ENCODE assay signal across 8 cellular contexts in genomic region chr14:60090864-60091519, GRCh38. TPM values are rescaled to one million over a fixed set of nuclear protein-coding genes. Genes with fewer than 3 reads are reported as not detected.
DNase-seq lines count a peak whose midpoint lies in the region; ATAC-seq and TF ChIP-seq lines count a peak whose summit lies in the region.

No MANE protein-coding gene starts in this region.

- peak overlapping the region; percentile 88 to 98 (median 95) for H3K4me3 Mint-ChIP-seq in naive thymus-derived CD4-positive, alpha-beta T cell

- no peak for ATAC-seq in naive thymus-derived CD4-positive, alpha-beta T cell
- ATAC-seq in HG02973 (IDR thresholded peaks at IDR 0.05; ENCODE audit: unreplicated experiment) (no peak), GM18511 (IDR thresholded peaks at IDR 0.05; ENCODE audit: unreplicated experiment) (no peak)

- peaks cover 28 to 46% (median 41%) of the 10 kb centered on the region in 7 donors for H3K4me1 Mint-ChIP-seq in naive thymus-derived CD4-positive, alpha-beta T cell

- H3K9me3 Mint-ChIP-seq in naive thymus-derived CD4-positive, alpha-beta T cell, result peaks cover 0 to 2% (median 0%) of the 10 kb centered on the region in 11 donors

- DNase-seq in A172 (ENCODE audit: low spot score) (peak; percentile 43), NCI-H2227 treated with DMSO at 0.1 percent for 48 hours (lab: John Stamatoyannopoulos, UW) (peak; percentile 46), fibroblast of villous mesenchyme (ENCODE audit: low read depth) (peak; percentile 82)
- peak; percentile 41 for DNase-seq in activated T-cell treated with anti-CD3 and anti-CD28 coated beads, Interleukin-2, amount 50 U/mL, for 1 hour
- peak in 7 of 9 donors; percentile 7 to 36 (median 31) for DNase-seq in naive thymus-derived CD4-positive, alpha-beta T cell

- H3K27ac Mint-ChIP-seq in naive thymus-derived CD4-positive, alpha-beta T cell, result peak overlapping the region; percentile 90 to 99 (median 96)

- H3K4me1 ChIP-seq in naive thymus-derived CD4-positive, alpha-beta T cell (ENCODE audit: control insufficient read depth in 2 of 2, insufficient read depth in 2 of 2, low read length in 2 of 2), result peaks cover 14 to 16% of the 10 kb centered on the region in 2 donors

- peak overlapping the region; percentile 97 for H3K4me3 ChIP-seq in GM08714 (ENCODE audit: low read length)
- H3K4me3 ChIP-seq in fibroblast of villous mesenchyme (ENCODE audit: low read depth, low read length), result peak overlapping the region; percentile 96
- peak overlapping the region; percentile 94 for H3K4me3 ChIP-seq in naive thymus-derived CD4-positive, alpha-beta T cell (ENCODE audit: low read length)

- H3K36me3 ChIP-seq in naive thymus-derived CD4-positive, alpha-beta T cell (ENCODE audit: control insufficient read depth in 2 of 3, insufficient read depth in 3 of 3, low read length in 3 of 3), result no peaks in the 10 kb centered on the region

- intact Hi-C loops in naive thymus-derived CD4-positive, alpha-beta T cell (cut with micrococcal nuclease), result loop anchor here (1.0 to 5.0 kb wide), 12 partner anchors 27 to 1671 kb away; partner anchors contain the start of genes KIAA0586 (in 2 of the 2), SLC38A6 (in 2 of the 2), TIMM9 (in 2 of the 2) and TRMT5 (in 2 of the 2)

- H3K27me3 ChIP-seq in naive thymus-derived CD4-positive, alpha-beta T cell (ENCODE audit: control insufficient read depth in 2 of 2, insufficient read depth in 2 of 2, low read length in 2 of 2), result peaks cover 0 to 4% of the 10 kb centered on the region in 2 donors

- H3K27me3 Mint-ChIP-seq in naive thymus-derived CD4-positive, alpha-beta T cell, result peaks cover 0 to 5% (median 0%) of the 10 kb centered on the region in 5 donors

- no peak for TF ChIP-seq CTCF in fibroblast of villous mesenchyme (IDR thresholded peaks at IDR 0.05; ENCODE audit: insufficient read depth, low read depth, low read length)

- H3K36me3 Mint-ChIP-seq in naive thymus-derived CD4-positive, alpha-beta T cell, result peaks cover 0 to 12% (median 4%) of the 10 kb centered on the region in 5 donors

- POLR2A ChIA-PET in naive thymus-derived CD4-positive, alpha-beta T cell (lab: Charles Lee), result interaction anchor here (0.6 to 4.5 kb wide), 9 partner anchors 9 to 157 kb away, joined by 3 to 32 read pairs (median 4); partner anchors contain the start of genes DHRS7 and PPM1A

- no peaks in the 10 kb centered on the region for H3K9me3 ChIP-seq in naive thymus-derived CD4-positive, alpha-beta T cell (ENCODE audit: control insufficient read depth in 2 of 3, low read length in 3 of 3)

- CTCF ChIA-PET in naive thymus-derived CD4-positive, alpha-beta T cell (lab: Charles Lee), result interaction anchor here (1.2 kb wide), 1 partner anchor 93 kb away, joined by 3 read pairs; no protein-coding TSS in a partner anchor

- peak overlapping the region; percentile 96 for H3K27ac ChIP-seq in naive thymus-derived CD4-positive, alpha-beta T cell (ENCODE audit: low read depth, low read length)

RNA-seq across cellular contexts. Expression of gene PCNX4, which starts 0.7 kb away (rescaled TPM):
- 81.3 and 97.5 TPM in 2 replicates for total RNA-seq in A172 (2014; rRNA removed; shearing (Covaris generic))
- total RNA-seq in fibroblast of villous mesenchyme, result 120 and 138 TPM in 2 replicates
- total RNA-seq in naive thymus-derived CD4-positive, alpha-beta T cell, result 10 to 100 TPM; 34.9 to 48.2 (median 43.3) TPM
- polyA plus RNA-seq in naive thymus-derived CD4-positive, alpha-beta T cell, result 10 to 100 TPM; 17.2 to 22.5 TPM

Comparison
In these comparisons a context has a peak if more than half of its experiments do, and no peak if none do; other contexts are left out.
1. DNase-seq: peak in every context shown above with its lines; median percentile 82 in fibroblast of villous mesenchyme; 46 in NCI-H2227 treated with DMSO at 0.1 percent for 48 hours; 43 in A172; 41 in activated T-cell treated with anti-CD3 and anti-CD28 coated beads, Interleukin-2, amount 50 U/mL, for 1 hour; 31 in naive thymus-derived CD4-positive, alpha-beta T cell.